16 cellular contexts compared by ENCODE assay signal in the genomic region with DNA sequence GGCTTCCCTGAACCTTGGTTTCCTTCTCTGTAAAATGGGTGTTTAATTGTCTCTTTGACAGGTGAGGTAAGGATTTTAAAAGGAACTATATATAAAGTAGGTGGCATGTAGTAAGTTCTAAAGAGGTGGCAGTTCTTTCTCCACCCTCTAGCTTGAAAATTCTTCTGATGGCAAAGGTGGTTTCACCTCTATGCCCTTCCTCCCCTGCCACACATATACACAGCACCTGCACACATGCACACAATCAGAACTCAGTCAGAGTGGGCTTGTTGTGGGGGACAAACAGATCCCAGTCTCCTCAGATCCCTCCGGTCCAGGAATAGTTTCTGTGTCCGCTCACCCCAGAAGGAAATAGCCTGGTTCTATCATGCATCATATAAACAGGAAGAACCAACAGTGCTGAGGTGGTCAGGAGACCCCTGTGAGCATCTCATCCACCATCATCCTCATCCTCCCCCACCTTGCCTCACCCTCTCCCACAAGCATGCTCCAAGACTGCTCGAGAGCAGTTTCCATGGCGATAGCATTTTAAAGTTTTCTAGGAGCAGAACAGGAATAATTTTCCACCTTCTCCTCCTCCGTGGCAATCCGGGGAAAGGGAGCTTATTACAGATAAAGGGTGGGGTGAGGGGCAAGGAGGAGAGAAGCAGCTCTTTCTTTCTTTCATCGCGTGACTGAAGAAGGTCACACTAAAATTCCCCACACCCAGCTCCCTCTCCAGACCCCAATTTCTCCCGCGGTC.
DNase-seq lines count a peak whose midpoint lies in the region; ATAC-seq and TF ChIP-seq lines count a peak whose summit lies in the region.
"Had no signal": no experiment of that assay in that cellular context is flagged by ENCODE, and none has a peak within 500 bp of the region (broad histone marks: within the 10 kb centered on the region; RNA-seq: fewer than 3 reads in every experiment).

No MANE protein-coding gene starts in this region.

- H3K4me3 Mint-ChIP-seq in endothelial cell (ENCODE audit: unreplicated experiment): no peak overlapping the region
- H3K4me3 Mint-ChIP-seq: B cell; CD4-positive, alpha-beta T cell; GM23338 had no signal

- H3K27me3 Mint-ChIP-seq in endothelial cell (ENCODE audit: unreplicated experiment): peaks cover 5% of the 10 kb centered on the region

- DNase-seq in Ammon's horn (ENCODE audit: low spot score) (peak; percentile 24), head of caudate nucleus (peak in 39 of 42 donors; percentile 18 to 87 (median 56)), superior temporal gyrus (ENCODE audit: extremely low spot score) (peak; percentile 38), endothelial cell (ENCODE audit: low spot score) (no peak)
- DNase-seq: ACHN; C1 segment of cervical spinal cord; CD4-positive, alpha-beta T cell; DMS79; H7; IMR-90 had no signal

- H3K4me1 Mint-ChIP-seq in endothelial cell (ENCODE audit: unreplicated experiment): peaks cover 11% of the 10 kb centered on the region
- H3K4me1 Mint-ChIP-seq: B cell, GM23338 had no signal

- H3K27ac Mint-ChIP-seq in endothelial cell (ENCODE audit: unreplicated experiment): no peak overlapping the region
- H3K27ac Mint-ChIP-seq: B cell; CD4-positive, alpha-beta T cell; GM23338 had no signal

- ATAC-seq in GM19397 (IDR thresholded peaks at IDR 0.05; ENCODE audit: unreplicated experiment) (no peak), GM18520 (IDR thresholded peaks at IDR 0.05; ENCODE audit: unreplicated experiment) (no peak)
- ATAC-seq: GM12878, GM23338 had no signal

- no peak for TF ChIP-seq CTCF in endothelial cell (IDR thresholded peaks at IDR 0.05; ENCODE audit: unreplicated experiment)

- no peaks in the 10 kb centered on the region for H3K36me3 Mint-ChIP-seq in endothelial cell (ENCODE audit: low read depth, unreplicated experiment)

- H3K27ac ChIP-seq in angular gyrus (ENCODE audit: low read depth, low read length): peak overlapping the region; percentile 82

- intact Hi-C loops in head of caudate nucleus (cut with DNase I): no loop called here

- no peaks in the 10 kb centered on the region for H3K9me3 Mint-ChIP-seq in endothelial cell (ENCODE audit: unreplicated experiment)
- H3K9me3 Mint-ChIP-seq: CD4-positive, alpha-beta T cell; GM23338 had no signal
